Comparison of ENCODE assay signal across 18 cellular contexts in the genomic region with DNA sequence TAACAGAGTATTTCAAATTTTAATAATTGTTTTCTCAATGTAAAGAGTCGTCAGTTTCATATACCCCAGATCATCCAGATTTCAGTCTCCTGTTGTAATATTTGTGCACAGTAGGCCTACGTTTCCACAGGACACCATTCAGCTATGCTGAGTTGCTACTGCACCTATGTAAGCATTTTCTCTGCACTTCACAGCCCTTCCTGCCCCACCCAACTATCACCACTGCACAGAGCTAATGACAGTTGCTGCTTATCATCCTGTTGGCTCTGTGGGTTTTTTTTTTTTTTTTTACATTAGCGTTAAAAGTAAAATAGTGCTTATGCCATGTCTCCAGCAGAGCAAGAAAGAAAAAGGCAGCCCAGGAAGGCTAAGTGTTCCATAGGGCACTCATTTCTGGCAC. TPM values are rescaled to one million over a fixed set of nuclear protein-coding genes. Genes with fewer than 3 reads are reported as not detected.
DNase-seq lines count a peak whose midpoint lies in the region; ATAC-seq and TF ChIP-seq lines count a peak whose summit lies in the region.
"Had no signal": no experiment of that assay in that cellular context is flagged by ENCODE, and none has a peak within 500 bp of the region (broad histone marks: within the 10 kb centered on the region; RNA-seq: fewer than 3 reads in every experiment).

No MANE protein-coding gene starts in this region.

- no peak overlapping the region for H3K27ac ChIP-seq in DND-41 (ENCODE audit: low read length)
- H3K27ac ChIP-seq in effector memory CD4-positive, alpha-beta T cell (ENCODE audit: insufficient read depth, low read length, poor library complexity, severe bottlenecking): no peak overlapping the region
- no peak overlapping the region for H3K27ac ChIP-seq in trophoblast cell (ENCODE audit: low read depth, low read length)
- H3K27ac ChIP-seq: KMS-11, neutrophil, right lobe of liver had no signal

- H3K4me3 ChIP-seq in DND-41 (ENCODE audit: low read depth in 1 of 2, low read length in 2 of 2) (no peak overlapping the region), trophoblast cell (ENCODE audit: low read depth, low read length) (no peak overlapping the region)
- no peak overlapping the region for H3K4me3 ChIP-seq in effector memory CD4-positive, alpha-beta T cell (ENCODE audit: insufficient read depth, low read depth, low read length, poor library complexity, severe bottlenecking)
- H3K4me3 ChIP-seq: right lobe of liver had no signal

- H3K79me2 ChIP-seq in DND-41 (ENCODE audit: insufficient read depth, low read length): no peaks in the 10 kb centered on the region
- no peaks in the 10 kb centered on the region for H3K79me2 ChIP-seq in trophoblast cell (ENCODE audit: control insufficient read depth, insufficient read depth, low read length, poor library complexity)

- no peak overlapping the region for H4K12ac ChIP-seq in trophoblast cell (ENCODE audit: low read depth, low read length)

- no peak overlapping the region for H3K18ac ChIP-seq in trophoblast cell (ENCODE audit: low read length)

- no peak overlapping the region for H3K23ac ChIP-seq in trophoblast cell (ENCODE audit: low read length)

- TF ChIP-seq CTCF in DND-41 (IDR thresholded peaks at IDR 0.05; ENCODE audit: borderline replicate concordance, extremely low read depth, low read length, poor library complexity, severe bottlenecking): no peak

- H3K14ac ChIP-seq in trophoblast cell (ENCODE audit: low read length): no peak overlapping the region

- no peak overlapping the region for H2BK5ac ChIP-seq in trophoblast cell (ENCODE audit: low read depth, low read length, poor library complexity)

- peaks cover 26% of the 10 kb centered on the region for H3K27me3 Mint-ChIP-seq in T-helper 17 cell

- no peaks in the 10 kb centered on the region for H3K27me3 ChIP-seq in DND-41 (ENCODE audit: insufficient read depth, low read length, poor library complexity)
- no peaks in the 10 kb centered on the region for H3K27me3 ChIP-seq in effector memory CD4-positive, alpha-beta T cell (replicated peaks; ENCODE audit: control insufficient read depth, insufficient read depth, low read length, poor library complexity, severe bottlenecking)
- no peaks in the 10 kb centered on the region for H3K27me3 ChIP-seq in trophoblast cell (ENCODE audit: insufficient read depth, low read length)
- H3K27me3 ChIP-seq: neutrophil, right lobe of liver had no signal

- H2AFZ ChIP-seq in DND-41 (ENCODE audit: low read depth, low read length) (no peak overlapping the region), trophoblast cell (ENCODE audit: insufficient read depth, low read length, poor library complexity) (no peak overlapping the region)

- H3K27ac Mint-ChIP-seq in T-helper 17 cell: peak overlapping the region; percentile 62

- H4K20me1 ChIP-seq in DND-41 (ENCODE audit: insufficient read depth, low read length): no peaks in the 10 kb centered on the region

- H3K9ac ChIP-seq in DND-41 (ENCODE audit: low read depth, low read length) (no peak overlapping the region), trophoblast cell (ENCODE audit: low read length) (no peak overlapping the region)
- H3K9ac ChIP-seq: KMS-11 had no signal

- H3K9me3 ChIP-seq in DND-41 (ENCODE audit: insufficient read depth, low read length, severe bottlenecking) (no peaks in the 10 kb centered on the region), T-helper 17 cell (ENCODE audit: control insufficient read depth, low read length, poor library complexity, severe bottlenecking) (no peaks in the 10 kb centered on the region), trophoblast cell (ENCODE audit: insufficient read depth, low read depth, low read length) (no peaks in the 10 kb centered on the region)
- H3K9me3 ChIP-seq in effector memory CD4-positive, alpha-beta T cell (ENCODE audit: control insufficient read depth, low read length): no peaks in the 10 kb centered on the region
- H3K9me3 ChIP-seq: neutrophil, right lobe of liver had no signal

- no peak overlapping the region for H4K8ac ChIP-seq in trophoblast cell (ENCODE audit: low read depth, low read length)

- H2BK12ac ChIP-seq in trophoblast cell (ENCODE audit: low read length): no peak overlapping the region

- H3K36me3 Mint-ChIP-seq in T-helper 17 cell (ENCODE audit: low read depth): peaks cover 5% of the 10 kb centered on the region

- no peak overlapping the region for H2BK120ac ChIP-seq in trophoblast cell (ENCODE audit: insufficient read depth, low read length, poor library complexity)

- ATAC-seq in DND-41 (ENCODE audit: insufficient read depth, low read depth) (peak; percentile 58; the same call in 1 of the 3 replicates), T-helper 17 cell (peak; percentile 97), HG03108 (IDR thresholded peaks at IDR 0.05; ENCODE audit: unreplicated experiment) (no peak)

- no peaks in the 10 kb centered on the region for H3K36me3 ChIP-seq in DND-41 (ENCODE audit: insufficient read depth, low read length)
- no peaks in the 10 kb centered on the region for H3K36me3 ChIP-seq in effector memory CD4-positive, alpha-beta T cell (ENCODE audit: control insufficient read depth, insufficient read depth, low read length)
- H3K36me3 ChIP-seq in trophoblast cell (ENCODE audit: control insufficient read depth in 1 of 2, insufficient read depth in 2 of 2, low read length in 2 of 2): no peaks in the 10 kb centered on the region
- H3K36me3 ChIP-seq: neutrophil, right lobe of liver had no signal

- no peak overlapping the region for H2AK5ac ChIP-seq in trophoblast cell (ENCODE audit: low read length)

- H3K4me1 Mint-ChIP-seq in T-helper 17 cell: peaks cover 28% of the 10 kb centered on the region

- no peak overlapping the region for H3K4ac ChIP-seq in trophoblast cell (ENCODE audit: low read depth, low read length)

- H3K79me1 ChIP-seq in trophoblast cell (ENCODE audit: low read length): no peaks in the 10 kb centered on the region

- WGBS in trophoblast cell (ENCODE audit: extremely low coverage, insufficient coverage, insufficient read length): no CpG with 5 or more reads among the region's 3 CpGs

- H3K4me1 ChIP-seq in DND-41 (ENCODE audit: insufficient read depth, low read length): peaks cover 11% of the 10 kb centered on the region; the same call in 1 of the 2 replicates
- H3K4me1 ChIP-seq in effector memory CD4-positive, alpha-beta T cell (ENCODE audit: control insufficient read depth, insufficient read depth, low read length, poor library complexity, severe bottlenecking): peaks cover 11% of the 10 kb centered on the region
- H3K4me1 ChIP-seq in trophoblast cell (ENCODE audit: control insufficient read depth in 1 of 2, insufficient read depth in 2 of 2, low read length in 2 of 2): no peaks in the 10 kb centered on the region

- H3K4me3 Mint-ChIP-seq in T-helper 17 cell: peak overlapping the region; percentile 70

- peak; percentile 25 for DNase-seq in activated CD4-positive, CD25-positive, alpha-beta regulatory T cell treated with anti-CD3 and anti-CD28 coated beads, Interleukin-2, amount 50 U/mL, for 16 hours (ENCODE audit: low read depth, low spot score)
- no peak for DNase-seq in activated CD4-positive, CD25-positive, alpha-beta regulatory T cell treated with anti-CD3 and anti-CD28 coated beads, Interleukin-2, amount 50 U/mL, for 72 hours
- DNase-seq in DND-41 (peak; percentile 15), T-helper 17 cell (peak in 1 of 3 donors; percentile 11), trophoblast cell (no peak)
- peak in 2 of 3 donors; percentile 13 to 19 for DNase-seq in effector memory CD4-positive, alpha-beta T cell
- no peak for DNase-seq in stimulated activated CD4-positive, alpha-beta T cell treated with anti-CD3 and anti-CD28 coated beads, Interleukin-4, amount 100 ng/mL, for 24 hours
- DNase-seq: ACHN; mesendoderm; NCI-H526; right lobe of liver; stimulated activated CD4-positive, alpha-beta T cell treated with anti-CD3 and anti-CD28 coated beads, Interleukin-2, amount 100 ng/mL, for 24 hours had no signal

- H4K91ac ChIP-seq in trophoblast cell (ENCODE audit: low read depth, low read length): no peak overlapping the region

- H3K4me2 ChIP-seq in DND-41 (ENCODE audit: insufficient read depth, low read length): no peak overlapping the region
- no peak overlapping the region for H3K4me2 ChIP-seq in trophoblast cell (ENCODE audit: low read length)
- H3K4me2 ChIP-seq: KMS-11 had no signal

RNA-seq across cellular contexts. Expression of a gene that starts 5.9 kb away (rescaled TPM):
- not detected for total RNA-seq in T-helper 17 cell
- polyA plus RNA-seq in trophoblast cell (2013): not detected in 2 replicates
- total RNA-seq: endothelial cell of umbilical vein, right lobe of liver, RPMI7951 had no signal
- polyA plus RNA-seq: endothelial cell of umbilical vein, thymus had no signal

RNA-seq across cellular contexts. Expression of a gene that starts 15.7 kb away (rescaled TPM):
- 10 to 100 TPM; 11.7 to 16.2 TPM for total RNA-seq in T-helper 17 cell
- 10.1 and 11.3 TPM in 2 replicates for polyA plus RNA-seq in trophoblast cell (2013)

Comparison
In these comparisons a context has a peak if more than half of its experiments do, and no peak if none do; other contexts are left out.
1. DNase-seq: peak in activated CD4-positive, CD25-positive, alpha-beta regulatory T cell treated with anti-CD3 and anti-CD28 coated beads, Interleukin-2, amount 50 U/mL, for 16 hours (single experiment), DND-41 (single experiment) and effector memory CD4-positive, alpha-beta T cell (2 of 3); none in activated CD4-positive, CD25-positive, alpha-beta regulatory T cell treated with anti-CD3 and anti-CD28 coated beads, Interleukin-2, amount 50 U/mL, for 72 hours (single experiment), trophoblast cell (0 of 2) and stimulated activated CD4-positive, alpha-beta T cell treated with anti-CD3 and anti-CD28 coated beads, Interleukin-4, amount 100 ng/mL, for 24 hours (single experiment).